ENCODE assay signal across 7 cellular contexts in genomic region chr13:98504371-98504963, GRCh38.
A peak's percentile ranks its signal among the peaks of the same experiment; 100 is the strongest.
DNase-seq lines count a peak whose midpoint lies in the region; ATAC-seq and TF ChIP-seq lines count a peak whose summit lies in the region.

No MANE protein-coding gene starts in this region.

- ATAC-seq in GM18870 (IDR thresholded peaks at IDR 0.05; ENCODE audit: unreplicated experiment): peak; percentile 36
- peak; percentile 57 for ATAC-seq in GM21786 (IDR thresholded peaks at IDR 0.05; ENCODE audit: unreplicated experiment)
- ATAC-seq in WTC11: no peak
- ATAC-seq in GM18873 (IDR thresholded peaks at IDR 0.05; ENCODE audit: low FRiP score, unreplicated experiment): no peak

- H3K4me1 ChIP-seq in prostate gland (replicated peaks): peaks cover 14% of the 10 kb centered on the region

- no peaks in the 10 kb centered on the region for H3K9me3 ChIP-seq in prostate gland
- H3K9me3 ChIP-seq in WERI-Rb-1 (ENCODE audit: severe bottlenecking): no peaks in the 10 kb centered on the region

- POLR2A ChIA-PET in WTC11 (lab: Charles Lee): interaction anchor here (0.6 to 0.8 kb wide), 2 partner anchors 20 to 62 kb away, joined by 3 read pairs; no protein-coding TSS in a partner anchor

- H3K9me3 Mint-ChIP-seq in WTC11 (no peaks in the 10 kb centered on the region), mesothelial cell of epicardium (no peaks in the 10 kb centered on the region)

- H3K27me3 Mint-ChIP-seq in WTC11 (ENCODE audit: low read depth) (no peaks in the 10 kb centered on the region), mesothelial cell of epicardium (ENCODE audit: low read depth) (no peaks in the 10 kb centered on the region)

- H3K4me3 ChIP-seq in prostate gland (no peak overlapping the region), WERI-Rb-1 (ENCODE audit: low read depth, low read length) (no peak overlapping the region)

- 82% methylated on average over 12 of the region's 12 CpGs for WGBS in prostate gland

- intact Hi-C loops in prostate gland (cut with DNase I): no loop called here

- no peak for TF ChIP-seq POLR2A in prostate gland (IDR thresholded peaks at IDR 0.05)

- H3K36me3 Mint-ChIP-seq in WTC11: peaks cover 11% of the 10 kb centered on the region
- peaks cover 13% of the 10 kb centered on the region for H3K36me3 Mint-ChIP-seq in mesothelial cell of epicardium

- H3K27ac ChIP-seq in prostate gland (peak overlapping the region; percentile 7 to 53), WERI-Rb-1 (no peak overlapping the region)

- H3K4me3 Mint-ChIP-seq in WTC11 (no peak overlapping the region), mesothelial cell of epicardium (no peak overlapping the region)

- no peak for TF ChIP-seq CTCF in WTC11 (IDR thresholded peaks at IDR 0.05)
- TF ChIP-seq CTCF in prostate gland (IDR thresholded peaks at IDR 0.05): no peak
- no peak for TF ChIP-seq CTCF in WERI-Rb-1 (IDR thresholded peaks at IDR 0.05; ENCODE audit: low read depth, low read length)
- TF ChIP-seq CTCF in mesothelial cell of epicardium (IDR thresholded peaks at IDR 0.05; ENCODE audit: unreplicated experiment): no peak

- DNase-seq in WTC11 (ENCODE audit: low spot score): no peak
- no peak for DNase-seq in prostate gland (ENCODE audit: low spot score)
- DNase-seq in WERI-Rb-1: no peak
- no peak for DNase-seq in mesothelial cell of epicardium (ENCODE audit: low spot score in 2 of 2, unreplicated experiment in 2 of 2)

- H3K36me3 ChIP-seq in prostate gland (no peaks in the 10 kb centered on the region), WERI-Rb-1 (peaks cover 17% of the 10 kb centered on the region)

- H3K4me1 Mint-ChIP-seq in WTC11 (peaks cover 82% of the 10 kb centered on the region), mesothelial cell of epicardium (peaks cover 45% of the 10 kb centered on the region)

- CTCF ChIA-PET in WTC11 (lab: Charles Lee): interaction anchor here (0.6 to 1.3 kb wide), 3 partner anchors 93 to 149 kb away, joined by 3 read pairs; no protein-coding TSS in a partner anchor

- peak overlapping the region; percentile 74 for H3K27ac Mint-ChIP-seq in WTC11
- no peak overlapping the region for H3K27ac Mint-ChIP-seq in mesothelial cell of epicardium

- H3K27me3 ChIP-seq in prostate gland (replicated peaks; ENCODE audit: insufficient read depth) (no peaks in the 10 kb centered on the region), WERI-Rb-1 (ENCODE audit: insufficient read depth, low read depth, severe bottlenecking) (no peaks in the 10 kb centered on the region)

TF ChIP-seq in WTC11, 78 proteins besides CTCF, POLR2A, EP300 and RAD21:
- no peak for TF ChIP-seq FOXP1 (CRISPR knock-in tag; IDR thresholded peaks at IDR 0.05; ENCODE audit: borderline replicate concordance)
- TF ChIP-seq SP1 (CRISPR knock-in tag; conservative IDR thresholded peaks at IDR 0.05): no peak
- no peak for TF ChIP-seq CBFB (CRISPR knock-in tag; IDR thresholded peaks at IDR 0.05; ENCODE audit: low read depth)
- TF ChIP-seq ESRRA (CRISPR knock-in tag; IDR thresholded peaks at IDR 0.05; ENCODE audit: borderline replicate concordance): no peak
- TF ChIP-seq, protein P1, sequence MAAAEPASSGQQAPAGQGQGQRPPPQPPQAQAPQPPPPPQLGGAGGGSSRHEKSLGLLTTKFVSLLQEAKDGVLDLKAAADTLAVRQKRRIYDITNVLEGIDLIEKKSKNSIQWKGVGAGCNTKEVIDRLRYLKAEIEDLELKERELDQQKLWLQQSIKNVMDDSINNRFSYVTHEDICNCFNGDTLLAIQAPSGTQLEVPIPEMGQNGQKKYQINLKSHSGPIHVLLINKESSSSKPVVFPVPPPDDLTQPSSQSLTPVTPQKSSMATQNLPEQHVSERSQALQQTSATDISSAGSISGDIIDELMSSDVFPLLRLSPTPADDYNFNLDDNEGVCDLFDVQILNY (CRISPR knock-in tag; IDR thresholded peaks at IDR 0.05): no peak
- TF ChIP-seq, protein P2, sequence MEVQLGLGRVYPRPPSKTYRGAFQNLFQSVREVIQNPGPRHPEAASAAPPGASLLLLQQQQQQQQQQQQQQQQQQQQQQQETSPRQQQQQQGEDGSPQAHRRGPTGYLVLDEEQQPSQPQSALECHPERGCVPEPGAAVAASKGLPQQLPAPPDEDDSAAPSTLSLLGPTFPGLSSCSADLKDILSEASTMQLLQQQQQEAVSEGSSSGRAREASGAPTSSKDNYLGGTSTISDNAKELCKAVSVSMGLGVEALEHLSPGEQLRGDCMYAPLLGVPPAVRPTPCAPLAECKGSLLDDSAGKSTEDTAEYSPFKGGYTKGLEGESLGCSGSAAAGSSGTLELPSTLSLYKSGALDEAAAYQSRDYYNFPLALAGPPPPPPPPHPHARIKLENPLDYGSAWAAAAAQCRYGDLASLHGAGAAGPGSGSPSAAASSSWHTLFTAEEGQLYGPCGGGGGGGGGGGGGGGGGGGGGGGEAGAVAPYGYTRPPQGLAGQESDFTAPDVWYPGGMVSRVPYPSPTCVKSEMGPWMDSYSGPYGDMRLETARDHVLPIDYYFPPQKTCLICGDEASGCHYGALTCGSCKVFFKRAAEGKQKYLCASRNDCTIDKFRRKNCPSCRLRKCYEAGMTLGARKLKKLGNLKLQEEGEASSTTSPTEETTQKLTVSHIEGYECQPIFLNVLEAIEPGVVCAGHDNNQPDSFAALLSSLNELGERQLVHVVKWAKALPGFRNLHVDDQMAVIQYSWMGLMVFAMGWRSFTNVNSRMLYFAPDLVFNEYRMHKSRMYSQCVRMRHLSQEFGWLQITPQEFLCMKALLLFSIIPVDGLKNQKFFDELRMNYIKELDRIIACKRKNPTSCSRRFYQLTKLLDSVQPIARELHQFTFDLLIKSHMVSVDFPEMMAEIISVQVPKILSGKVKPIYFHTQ (CRISPR knock-in tag; IDR thresholded peaks at IDR 0.05): no peak
- no peak for TF ChIP-seq ZNF317 (CRISPR knock-in tag; IDR thresholded peaks at IDR 0.05; ENCODE audit: borderline replicate concordance, low read depth)
- no peak for TF ChIP-seq GTF2I (CRISPR knock-in tag; conservative IDR thresholded peaks at IDR 0.05)
- no peak for TF ChIP-seq AFF4 (CRISPR knock-in tag; IDR thresholded peaks at IDR 0.05; ENCODE audit: borderline replicate concordance)
- TF ChIP-seq TCF7 (CRISPR knock-in tag; IDR thresholded peaks at IDR 0.05; ENCODE audit: low read depth): no peak
- no peak for TF ChIP-seq HMGA2 (CRISPR knock-in tag; IDR thresholded peaks at IDR 0.05)
- TF ChIP-seq, protein P3, sequence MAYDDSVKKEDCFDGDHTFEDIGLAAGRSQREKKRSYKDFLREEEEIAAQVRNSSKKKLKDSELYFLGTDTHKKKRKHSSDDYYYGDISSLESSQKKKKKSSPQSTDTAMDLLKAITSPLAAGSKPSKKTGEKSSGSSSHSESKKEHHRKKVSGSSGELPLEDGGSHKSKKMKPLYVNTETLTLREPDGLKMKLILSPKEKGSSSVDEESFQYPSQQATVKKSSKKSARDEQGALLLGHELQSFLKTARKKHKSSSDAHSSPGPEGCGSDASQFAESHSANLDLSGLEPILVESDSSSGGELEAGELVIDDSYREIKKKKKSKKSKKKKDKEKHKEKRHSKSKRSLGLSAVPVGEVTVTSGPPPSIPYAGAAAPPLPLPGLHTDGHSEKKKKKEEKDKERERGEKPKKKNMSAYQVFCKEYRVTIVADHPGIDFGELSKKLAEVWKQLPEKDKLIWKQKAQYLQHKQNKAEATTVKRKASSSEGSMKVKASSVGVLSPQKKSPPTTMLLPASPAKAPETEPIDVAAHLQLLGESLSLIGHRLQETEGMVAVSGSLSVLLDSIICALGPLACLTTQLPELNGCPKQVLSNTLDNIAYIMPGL (CRISPR knock-in tag; IDR thresholded peaks at IDR 0.05): no peak

Comparison
In these comparisons a context has a peak if more than half of its experiments do, and no peak if none do; other contexts are left out.
1. ATAC-seq: peak in GM18870 (single experiment) and GM21786 (single experiment); none in WTC11 (single experiment) and GM18873 (single experiment).